Comparison of ENCODE assay signal across 1 cellular context in genomic region chr7:22445140-22445722, GRCh38.
TF ChIP-seq lines count a peak whose summit lies in the region.

No MANE protein-coding gene starts in this region.

TF ChIP-seq in HepG2, 621 proteins besides CTCF, POLR2A, EP300 and RAD21 (continued from another document):
- TF ChIP-seq, protein P1, sequence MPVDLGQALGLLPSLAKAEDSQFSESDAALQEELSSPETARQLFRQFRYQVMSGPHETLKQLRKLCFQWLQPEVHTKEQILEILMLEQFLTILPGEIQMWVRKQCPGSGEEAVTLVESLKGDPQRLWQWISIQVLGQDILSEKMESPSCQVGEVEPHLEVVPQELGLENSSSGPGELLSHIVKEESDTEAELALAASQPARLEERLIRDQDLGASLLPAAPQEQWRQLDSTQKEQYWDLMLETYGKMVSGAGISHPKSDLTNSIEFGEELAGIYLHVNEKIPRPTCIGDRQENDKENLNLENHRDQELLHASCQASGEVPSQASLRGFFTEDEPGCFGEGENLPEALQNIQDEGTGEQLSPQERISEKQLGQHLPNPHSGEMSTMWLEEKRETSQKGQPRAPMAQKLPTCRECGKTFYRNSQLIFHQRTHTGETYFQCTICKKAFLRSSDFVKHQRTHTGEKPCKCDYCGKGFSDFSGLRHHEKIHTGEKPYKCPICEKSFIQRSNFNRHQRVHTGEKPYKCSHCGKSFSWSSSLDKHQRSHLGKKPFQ (CRISPR knock-in tag; IDR thresholded peaks at IDR 0.05; ENCODE audit: insufficient replicate concordance), result no peak
- TF ChIP-seq FOXA1 (IDR thresholded peaks at IDR 0.05) (no peak), FOXA1 (CRISPR knock-in tag; IDR thresholded peaks at IDR 0.05) (no peak), MED1 (CRISPR knock-in tag; IDR thresholded peaks at IDR 0.05) (0 out of 2 replicates have a peak, but pooled peaks have one; percentile 30), NONO (IDR thresholded peaks at IDR 0.05) (no peak), NONO (CRISPR knock-in tag; conservative IDR thresholded peaks at IDR 0.05) (no peak), ATM (IDR thresholded peaks at IDR 0.05; ENCODE audit: borderline replicate concordance) (no peak), GATA4 (IDR thresholded peaks at IDR 0.05; ENCODE audit: borderline replicate concordance, low read depth) (no peak), SNAI1 (CRISPR knock-in tag; IDR thresholded peaks at IDR 0.05; ENCODE audit: borderline replicate concordance) (0 out of 2 replicates have a peak, but pooled peaks have one; percentile 29), MEF2D (CRISPR knock-in tag; IDR thresholded peaks at IDR 0.05) (0 out of 2 replicates have a peak, but pooled peaks have one; percentile 37), HMGA1 (CRISPR knock-in tag; conservative IDR thresholded peaks at IDR 0.05) (no peak), BCL6 (CRISPR knock-in tag; IDR thresholded peaks at IDR 0.05) (no peak), GTF3A (CRISPR knock-in tag; conservative IDR thresholded peaks at IDR 0.05) (no peak), TEAD3 (CRISPR knock-in tag; optimal IDR thresholded peaks at IDR 0.05; ENCODE audit: borderline replicate concordance) (no peak), JUNB (CRISPR knock-in tag; IDR thresholded peaks at IDR 0.05; ENCODE audit: borderline replicate concordance) (no peak), PTBP1 (IDR thresholded peaks at IDR 0.05; ENCODE audit: low read depth, low read length, poor library complexity, severe bottlenecking) (no peak), ZFP1 (CRISPR knock-in tag; IDR thresholded peaks at IDR 0.05) (no peak), EED (CRISPR knock-in tag; IDR thresholded peaks at IDR 0.05) (no peak), ISL2 (CRISPR knock-in tag; IDR thresholded peaks at IDR 0.05) (no peak), TAF15 (IDR thresholded peaks at IDR 0.05; ENCODE audit: low read depth, low read length, poor library complexity, severe bottlenecking) (no peak), ZSCAN20 (CRISPR knock-in tag; IDR thresholded peaks at IDR 0.05; ENCODE audit: borderline replicate concordance) (no peak), ZNF253 (CRISPR knock-in tag; IDR thresholded peaks at IDR 0.05; ENCODE audit: borderline replicate concordance) (0 out of 2 replicates have a peak, but pooled peaks have one; percentile 17), ARID2 (CRISPR knock-in tag; IDR thresholded peaks at IDR 0.05; ENCODE audit: borderline replicate concordance) (no peak), ZBTB33 (CRISPR knock-in tag; IDR thresholded peaks at IDR 0.05) (no peak)
- TF ChIP-seq, protein P2, sequence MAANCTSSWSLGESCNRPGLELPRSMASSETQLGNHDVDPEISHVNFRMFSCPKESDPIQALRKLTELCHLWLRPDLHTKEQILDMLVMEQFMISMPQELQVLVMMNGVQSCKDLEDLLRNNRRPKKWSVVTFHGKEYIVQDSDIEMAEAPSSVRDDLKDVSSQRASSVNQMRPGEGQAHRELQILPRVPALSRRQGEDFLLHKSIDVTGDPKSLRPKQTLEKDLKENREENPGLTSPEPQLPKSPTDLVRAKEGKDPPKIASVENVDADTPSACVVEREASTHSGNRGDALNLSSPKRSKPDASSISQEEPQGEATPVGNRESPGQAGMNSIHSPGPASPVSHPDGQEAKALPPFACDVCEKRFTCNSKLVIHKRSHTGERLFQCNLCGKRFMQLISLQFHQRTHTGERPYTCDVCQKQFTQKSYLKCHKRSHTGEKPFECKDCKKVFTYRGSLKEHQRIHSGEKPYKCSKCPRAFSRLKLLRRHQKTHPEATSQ (CRISPR knock-in tag; IDR thresholded peaks at IDR 0.05; ENCODE audit: borderline replicate concordance), result no peak
- TF ChIP-seq, protein P3, sequence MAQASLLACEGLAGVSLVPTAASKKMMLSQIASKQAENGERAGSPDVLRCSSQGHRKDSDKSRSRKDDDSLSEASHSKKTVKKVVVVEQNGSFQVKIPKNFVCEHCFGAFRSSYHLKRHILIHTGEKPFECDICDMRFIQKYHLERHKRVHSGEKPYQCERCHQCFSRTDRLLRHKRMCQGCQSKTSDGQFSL (CRISPR knock-in tag; IDR thresholded peaks at IDR 0.05), result no peak
- TF ChIP-seq, protein P4, sequence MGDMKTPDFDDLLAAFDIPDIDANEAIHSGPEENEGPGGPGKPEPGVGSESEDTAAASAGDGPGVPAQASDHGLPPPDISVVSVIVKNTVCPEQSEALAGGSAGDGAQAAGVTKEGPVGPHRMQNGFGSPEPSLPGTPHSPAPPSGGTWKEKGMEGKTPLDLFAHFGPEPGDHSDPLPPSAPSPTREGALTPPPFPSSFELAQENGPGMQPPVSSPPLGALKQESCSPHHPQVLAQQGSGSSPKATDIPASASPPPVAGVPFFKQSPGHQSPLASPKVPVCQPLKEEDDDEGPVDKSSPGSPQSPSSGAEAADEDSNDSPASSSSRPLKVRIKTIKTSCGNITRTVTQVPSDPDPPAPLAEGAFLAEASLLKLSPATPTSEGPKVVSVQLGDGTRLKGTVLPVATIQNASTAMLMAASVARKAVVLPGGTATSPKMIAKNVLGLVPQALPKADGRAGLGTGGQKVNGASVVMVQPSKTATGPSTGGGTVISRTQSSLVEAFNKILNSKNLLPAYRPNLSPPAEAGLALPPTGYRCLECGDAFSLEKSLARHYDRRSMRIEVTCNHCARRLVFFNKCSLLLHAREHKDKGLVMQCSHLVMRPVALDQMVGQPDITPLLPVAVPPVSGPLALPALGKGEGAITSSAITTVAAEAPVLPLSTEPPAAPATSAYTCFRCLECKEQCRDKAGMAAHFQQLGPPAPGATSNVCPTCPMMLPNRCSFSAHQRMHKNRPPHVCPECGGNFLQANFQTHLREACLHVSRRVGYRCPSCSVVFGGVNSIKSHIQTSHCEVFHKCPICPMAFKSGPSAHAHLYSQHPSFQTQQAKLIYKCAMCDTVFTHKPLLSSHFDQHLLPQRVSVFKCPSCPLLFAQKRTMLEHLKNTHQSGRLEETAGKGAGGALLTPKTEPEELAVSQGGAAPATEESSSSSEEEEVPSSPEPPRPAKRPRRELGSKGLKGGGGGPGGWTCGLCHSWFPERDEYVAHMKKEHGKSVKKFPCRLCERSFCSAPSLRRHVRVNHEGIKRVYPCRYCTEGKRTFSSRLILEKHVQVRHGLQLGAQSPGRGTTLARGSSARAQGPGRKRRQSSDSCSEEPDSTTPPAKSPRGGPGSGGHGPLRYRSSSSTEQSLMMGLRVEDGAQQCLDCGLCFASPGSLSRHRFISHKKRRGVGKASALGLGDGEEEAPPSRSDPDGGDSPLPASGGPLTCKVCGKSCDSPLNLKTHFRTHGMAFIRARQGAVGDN (CRISPR knock-in tag; IDR thresholded peaks at IDR 0.05), result peak; percentile 75
